In genomic region chr17:30731210-30732132, GRCh38 we compare ENCODE assay signal across 8 cellular contexts.
A peak's percentile ranks its signal among the peaks of the same experiment; 100 is the strongest.
DNase-seq lines count a peak whose midpoint lies in the region; ATAC-seq and TF ChIP-seq lines count a peak whose summit lies in the region.
"Not testable (repeated sequence)": the region's sequence is repeated elsewhere in the genome, so short reads cannot be mapped to it uniquely, and the experiment has no call there.

No MANE protein-coding gene starts in this region.

- POLR2A ChIA-PET in RWPE1 (lab: Yijun Ruan, JAX; ENCODE audit: low non-redundant PET), result not testable (repeated sequence)

- H3K9me3 Mint-ChIP-seq in activated T-helper 17 cell treated with anti-CD3 and anti-CD28 coated beads, Interleukin-2, amount 50 U/mL, for 72 hours; natural killer cell; stimulated activated effector memory CD8-positive, alpha-beta T cell treated with anti-CD3 and anti-CD28 coated beads, Interleukin-12 subunit alpha, Interleukin-12 subunit beta, amount 100 ng/mL, for 72 hours: not testable (repeated sequence)

- not testable (repeated sequence) for H3K4me1 Mint-ChIP-seq in activated T-helper 17 cell treated with anti-CD3 and anti-CD28 coated beads, Interleukin-2, amount 50 U/mL, for 72 hours
- peaks cover 24 to 27% of the 10 kb centered on the region in 2 donors for H3K4me1 Mint-ChIP-seq in natural killer cell
- H3K4me1 Mint-ChIP-seq in stimulated activated effector memory CD8-positive, alpha-beta T cell treated with anti-CD3 and anti-CD28 coated beads, Interleukin-12 subunit alpha, Interleukin-12 subunit beta, amount 100 ng/mL, for 72 hours, result peaks cover 31% of the 10 kb centered on the region

- H3K27ac ChIP-seq in DOHH2 (ENCODE audit: low read depth, low read length), result peak overlapping the region; percentile 75
- H3K27ac ChIP-seq in GM23248, result peak overlapping the region; percentile 89
- H3K27ac ChIP-seq in RWPE1, result peak overlapping the region; percentile 80

- CTCF ChIA-PET in RWPE1 (lab: Yijun Ruan, JAX), result interaction anchor here (0.7 kb wide), 1 partner anchor 255 kb away, joined by 5 read pairs; no protein-coding TSS in a partner anchor

- H3K27me3 Mint-ChIP-seq in activated T-helper 17 cell treated with anti-CD3 and anti-CD28 coated beads, Interleukin-2, amount 50 U/mL, for 72 hours; natural killer cell (ENCODE audit: low read depth in 2 of 2): not testable (repeated sequence)

- in situ Hi-C loops in GM23248 (cut with MboI), result not testable (repeated sequence)

- peaks cover 36% of the 10 kb centered on the region for H3K36me3 Mint-ChIP-seq in activated T-helper 17 cell treated with anti-CD3 and anti-CD28 coated beads, Interleukin-2, amount 50 U/mL, for 72 hours (ENCODE audit: low read depth)
- H3K36me3 Mint-ChIP-seq in natural killer cell, result not testable (repeated sequence)
- H3K36me3 Mint-ChIP-seq in stimulated activated effector memory CD8-positive, alpha-beta T cell treated with anti-CD3 and anti-CD28 coated beads, Interleukin-12 subunit alpha, Interleukin-12 subunit beta, amount 100 ng/mL, for 72 hours, result peaks cover 49% of the 10 kb centered on the region

- peak overlapping the region; percentile 89 for H3K4me3 Mint-ChIP-seq in activated T-helper 17 cell treated with anti-CD3 and anti-CD28 coated beads, Interleukin-2, amount 50 U/mL, for 72 hours
- H3K4me3 Mint-ChIP-seq in natural killer cell, result peak overlapping the region; percentile 93
- H3K4me3 Mint-ChIP-seq in stimulated activated effector memory CD8-positive, alpha-beta T cell treated with anti-CD3 and anti-CD28 coated beads, Interleukin-12 subunit alpha, Interleukin-12 subunit beta, amount 100 ng/mL, for 72 hours, result peak overlapping the region; percentile 94

- peak; percentile 81 for DNase-seq in GM23248
- peak; percentile 57 for DNase-seq in LHCN-M2 (ENCODE audit: low read depth)
- DNase-seq in RWPE1 (ENCODE audit: low spot score), result peak; percentile 36
- DNase-seq in fibroblast of mammary gland (ENCODE audit: low read depth), result peak; percentile 57
- peak; percentile 76 for DNase-seq in natural killer cell
- DNase-seq in stimulated activated effector memory CD8-positive, alpha-beta T cell treated with anti-CD3 and anti-CD28 coated beads, Interleukin-12 subunit alpha, Interleukin-12 subunit beta, amount 100 ng/mL, for 72 hours (ENCODE audit: low spot score in 2 of 2), result peak; percentile 75 to 92

- WGBS in GM23248 (ENCODE audit: low coverage in 1 of 2, low lambda C conversion rate in 2 of 2, missing lambda C conversion rate in 2 of 2), 2 experiments, result 1% methylated on average over 49 to 85 of the region's 87 CpGs

- peak overlapping the region; percentile 90 for H3K27ac Mint-ChIP-seq in activated T-helper 17 cell treated with anti-CD3 and anti-CD28 coated beads, Interleukin-2, amount 50 U/mL, for 72 hours
- H3K27ac Mint-ChIP-seq in natural killer cell, result peak overlapping the region; percentile 84 to 95
- H3K27ac Mint-ChIP-seq in stimulated activated effector memory CD8-positive, alpha-beta T cell treated with anti-CD3 and anti-CD28 coated beads, Interleukin-12 subunit alpha, Interleukin-12 subunit beta, amount 100 ng/mL, for 72 hours, result peak overlapping the region; percentile 98

- H3K4me2 ChIP-seq in DOHH2 (ENCODE audit: low read length), result peak overlapping the region; percentile 64
- peak overlapping the region; percentile 72 for H3K4me2 ChIP-seq in GM23248 (ENCODE audit: unreplicated experiment)

- TF ChIP-seq CTCF in DOHH2 (IDR thresholded peaks at IDR 0.05; ENCODE audit: low read depth, low read length, poor library complexity, severe bottlenecking); RWPE1 (conservative IDR thresholded peaks at IDR 0.05; ENCODE audit: low read depth); fibroblast of mammary gland (conservative IDR thresholded peaks at IDR 0.05; ENCODE audit: control insufficient read depth, insufficient read depth, low read depth, low read length); natural killer cell (IDR thresholded peaks at IDR 0.05): not testable (repeated sequence)

- H3K36me3 ChIP-seq in DOHH2 (ENCODE audit: control insufficient read depth, low read length), result peaks cover 31% of the 10 kb centered on the region
- not testable (repeated sequence) for H3K36me3 ChIP-seq in GM23248 (ENCODE audit: low read depth)

- peak overlapping the region; percentile 76 for H2AFZ ChIP-seq in GM23248

- H3K9ac ChIP-seq in GM23248, result peak overlapping the region; percentile 92

- peaks cover 88% of the 10 kb centered on the region for H3K79me2 ChIP-seq in DOHH2 (ENCODE audit: control insufficient read depth, low read length)
- H3K79me2 ChIP-seq in GM23248 (ENCODE audit: insufficient read depth), result peaks cover 80% of the 10 kb centered on the region

- peak; percentile 98 for ATAC-seq in activated T-helper 17 cell treated with anti-CD3 and anti-CD28 coated beads, Interleukin-2, amount 50 U/mL, for 72 hours (replicated peaks)
- ATAC-seq in natural killer cell, result peak; percentile 95 to 99 (median 97)
- ATAC-seq in stimulated activated effector memory CD8-positive, alpha-beta T cell treated with anti-CD3 and anti-CD28 coated beads, Interleukin-12 subunit alpha, Interleukin-12 subunit beta, amount 100 ng/mL, for 72 hours, result peak; percentile 95

- H3F3A ChIP-seq in DOHH2 (ENCODE audit: control insufficient read depth, insufficient read depth); GM23248 (ENCODE audit: insufficient read depth): not testable (repeated sequence)

- H3K27me3 ChIP-seq in DOHH2 (ENCODE audit: control insufficient read depth, low read length); GM23248 (replicated peaks; ENCODE audit: insufficient read depth): not testable (repeated sequence)

- H4K20me1 ChIP-seq in DOHH2 (ENCODE audit: control insufficient read depth, insufficient read depth, low read depth, low read length); GM23248 (ENCODE audit: insufficient read depth): not testable (repeated sequence)

- intact Hi-C loops in natural killer cell (cut with micrococcal nuclease), result loop anchor here (5.0 kb wide), 1 partner anchor 91 kb away; the partner anchor contains the start of gene CRLF3

- H3K9me2 ChIP-seq in DOHH2 (replicated peaks; ENCODE audit: control insufficient read depth, low read length); GM23248 (ENCODE audit: insufficient read depth): not testable (repeated sequence)

- peak overlapping the region; percentile 92 for H3K4me3 ChIP-seq in DOHH2 (ENCODE audit: low read length)
- H3K4me3 ChIP-seq in GM23248, result peak overlapping the region; percentile 89
- H3K4me3 ChIP-seq in fibroblast of mammary gland (ENCODE audit: control insufficient read depth, low read depth, low read length), result peak overlapping the region; percentile 79

- peaks cover 47% of the 10 kb centered on the region for H3K4me1 ChIP-seq in DOHH2 (ENCODE audit: control insufficient read depth, low read length)
- H3K4me1 ChIP-seq in GM23248 (ENCODE audit: insufficient read depth), result peaks cover 11% of the 10 kb centered on the region

- not testable (repeated sequence) for H3K9me3 ChIP-seq in DOHH2 (ENCODE audit: control insufficient read depth, insufficient read depth, low read length); GM23248 (ENCODE audit: low read depth)

Comparison
In these comparisons a context has a peak if more than half of its experiments do, and no peak if none do; other contexts are left out.
1. Peak in every context shown above with its lines: DNase-seq, ATAC-seq, H3K4me3 ChIP-seq and H3K27ac ChIP-seq.